20 cellular contexts compared by ENCODE assay signal in genomic region chr7:70570961-70571360, GRCh38.
"Had no signal": no experiment of that assay in that cellular context is flagged by ENCODE, and none has a peak within 500 bp of the region (broad histone marks: within the 10 kb centered on the region; RNA-seq: fewer than 3 reads in every experiment).

No MANE protein-coding gene starts in this region.

- H3K4me3 ChIP-seq: prostate gland, spleen had no signal

- H3K9me3 Mint-ChIP-seq: activated T-cell treated with anti-CD3 and anti-CD28 coated beads, Interleukin-2, amount 50 U/mL, for 24 hours; memory B cell; naive B cell; T-cell; T-helper 2 cell treated with Interferon-gamma antibody and Interleukin-4, amounts not matched to agents 5 μg/mL and 100 μg/mL, for 36 hours had no signal

- H3K27ac ChIP-seq: brain microvascular endothelial cell, foreskin keratinocyte, prostate gland, spleen had no signal

- H3K4me1 ChIP-seq: foreskin keratinocyte, prostate gland had no signal

- H3K4me1 Mint-ChIP-seq: activated T-helper 17 cell treated with anti-CD3 and anti-CD28 coated beads, Interleukin-2, amount 50 U/mL, for 72 hours; memory B cell; T-cell had no signal

- H3K36me3 Mint-ChIP-seq: activated naive CD4-positive, alpha-beta T cell treated with anti-CD3 and anti-CD28 coated beads, Interleukin-2, amount 50 U/mL, for 72 hours; T-cell had no signal

- DNase-seq: activated CD4-positive, alpha-beta T cell treated with anti-CD3 and anti-CD28 coated beads for 1 hour; activated CD8-positive, alpha-beta memory T cell treated with anti-CD3 and anti-CD28 coated beads, Interleukin-2, amount 50 U/mL, for 4 hours; activated T-cell treated with anti-CD3 and anti-CD28 coated beads, Interleukin-2, amount 50 U/mL, for 24 hours; aorta; caudate nucleus; dermis blood vessel endothelial cell; effector CD8-positive, alpha-beta T cell; hypothalamus; naive B cell; spleen; stimulated activated CD4-positive, alpha-beta T cell treated with anti-CD3 and anti-CD28 coated beads, Interleukin-4, amount 100 ng/mL, for 1 hour; stimulated activated naive CD4-positive, alpha-beta T cell; T-cell had no signal

- H3K27me3 Mint-ChIP-seq: activated T-cell treated with anti-CD3 and anti-CD28 coated beads, Interleukin-2, amount 50 U/mL, for 24 hours; activated T-helper 17 cell treated with anti-CD3 and anti-CD28 coated beads, Interleukin-2, amount 50 U/mL, for 72 hours; memory B cell; naive B cell; T-cell had no signal

- H3K27me3 ChIP-seq: brain microvascular endothelial cell, foreskin keratinocyte, spleen had no signal

- H3K27ac Mint-ChIP-seq: activated naive CD4-positive, alpha-beta T cell treated with anti-CD3 and anti-CD28 coated beads, Interleukin-2, amount 50 U/mL, for 72 hours; activated T-cell treated with anti-CD3 and anti-CD28 coated beads, Interleukin-2, amount 50 U/mL, for 24 hours; activated T-helper 17 cell treated with anti-CD3 and anti-CD28 coated beads, Interleukin-2, amount 50 U/mL, for 72 hours; memory B cell; T-cell; T-helper 2 cell treated with Interferon-gamma antibody and Interleukin-4, amounts not matched to agents 5 μg/mL and 100 μg/mL, for 36 hours had no signal

- H3K4me3 Mint-ChIP-seq: activated T-cell treated with anti-CD3 and anti-CD28 coated beads, Interleukin-2, amount 50 U/mL, for 24 hours; activated T-helper 17 cell treated with anti-CD3 and anti-CD28 coated beads, Interleukin-2, amount 50 U/mL, for 72 hours; memory B cell; naive B cell; T-cell; T-helper 2 cell treated with Interferon-gamma antibody and Interleukin-4, amounts not matched to agents 5 μg/mL and 100 μg/mL, for 36 hours had no signal

- H3K36me3 ChIP-seq: brain microvascular endothelial cell, prostate gland had no signal

- H3K9me3 ChIP-seq: prostate gland, spleen had no signal

- ATAC-seq: activated naive CD4-positive, alpha-beta T cell treated with anti-CD3 and anti-CD28 coated beads, Interleukin-2, amount 50 U/mL, for 72 hours; activated T-helper 17 cell treated with anti-CD3 and anti-CD28 coated beads, Interleukin-2, amount 50 U/mL, for 72 hours; T-cell had no signal
